ENCODE assay signal across 8 cellular contexts in the genomic region with DNA sequence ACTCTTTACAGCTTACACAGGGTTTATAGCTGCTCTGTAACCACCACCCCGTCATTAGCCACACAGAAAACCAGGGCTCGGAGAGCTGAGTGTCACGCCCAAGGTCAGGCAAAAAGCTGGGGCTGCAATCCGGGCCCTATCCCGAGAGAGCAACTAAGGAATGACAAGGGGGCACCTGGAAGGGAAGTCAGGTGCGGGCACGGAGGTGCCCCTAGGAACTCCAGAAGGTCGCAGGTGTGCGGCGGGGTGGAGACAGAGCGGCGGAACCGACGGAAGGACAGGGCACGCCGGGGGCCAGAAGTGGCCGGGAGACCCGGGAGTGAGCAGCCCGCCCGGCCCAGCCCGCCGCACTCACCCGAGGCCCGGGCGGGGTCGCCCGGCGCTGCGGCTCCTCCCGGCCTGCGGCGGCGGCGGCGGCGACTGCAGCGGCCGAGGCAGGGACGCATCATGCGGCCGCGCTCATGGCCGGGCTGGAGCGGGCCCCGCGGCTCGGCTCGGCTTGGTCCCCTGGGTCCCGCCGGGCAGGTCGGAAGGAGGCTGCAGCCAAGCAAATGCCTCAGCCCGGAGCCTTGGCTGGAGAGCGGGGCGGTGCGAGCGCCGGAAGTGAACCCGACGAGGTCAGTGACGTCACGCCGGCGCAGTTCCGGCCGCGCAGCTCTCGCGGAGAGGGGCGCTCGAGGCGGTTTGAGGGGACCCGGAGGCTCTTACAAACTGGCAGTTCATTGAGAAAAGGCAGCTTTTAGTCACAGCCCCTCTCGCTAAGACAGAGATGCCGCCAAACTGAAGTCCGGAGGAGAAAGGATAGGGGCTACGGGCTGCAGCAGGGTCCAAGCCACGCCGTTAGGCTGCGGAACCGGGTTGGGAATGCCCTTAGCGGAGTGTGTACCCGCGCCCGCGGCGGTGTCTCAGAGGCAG. TPM values are rescaled to one million over a fixed set of nuclear protein-coding genes. Genes with fewer than 3 reads are reported as not detected.
DNase-seq lines count a peak whose midpoint lies in the region; ATAC-seq and TF ChIP-seq lines count a peak whose summit lies in the region.

A gene with protein sequence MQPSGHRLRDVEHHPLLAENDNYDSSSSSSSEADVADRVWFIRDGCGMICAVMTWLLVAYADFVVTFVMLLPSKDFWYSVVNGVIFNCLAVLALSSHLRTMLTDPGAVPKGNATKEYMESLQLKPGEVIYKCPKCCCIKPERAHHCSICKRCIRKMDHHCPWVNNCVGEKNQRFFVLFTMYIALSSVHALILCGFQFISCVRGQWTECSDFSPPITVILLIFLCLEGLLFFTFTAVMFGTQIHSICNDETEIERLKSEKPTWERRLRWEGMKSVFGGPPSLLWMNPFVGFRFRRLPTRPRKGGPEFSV (minus strand): TSS at position 605 of the 915 bp plus-strand sequence. CDS start 20,917 bp downstream, outside the sequence.

- intact Hi-C loops in colonic mucosa (cut with DNase I) = no loop called here

- no peaks in the 10 kb centered on the region for H3K9me3 ChIP-seq in colonic mucosa

- H3K27me3 ChIP-seq in colonic mucosa = no peaks in the 10 kb centered on the region

- peak within 1 kb of the TSS; percentile 86 to 94 for H3K9ac ChIP-seq in colonic mucosa (ENCODE audit: low read depth in 2 of 2, low read length in 2 of 2)

- ATAC-seq in GM18907 (IDR thresholded peaks at IDR 0.05; ENCODE audit: unreplicated experiment) (peak; percentile 90), HG03139 (IDR thresholded peaks at IDR 0.05; ENCODE audit: unreplicated experiment) (peak; percentile 88)

- TF ChIP-seq CTCF in AG09319 (IDR thresholded peaks at IDR 0.05; ENCODE audit: low read depth, low read length) (no peak; the same call in 1 of the 2 replicates), colonic mucosa (IDR thresholded peaks at IDR 0.05) (no peak)

- H3K4me1 ChIP-seq in colonic mucosa = peaks cover 7% of the 10 kb centered on the region

- H3K27ac ChIP-seq in colonic mucosa = peak within 1 kb of the TSS; percentile 86

- DNase-seq in AG09319 (ENCODE audit: extremely low read depth, low read depth) (peak; percentile 56), NCI-H510A treated with DMSO at 0.1 percent for 48 hours (lab: John Stamatoyannopoulos, UW) (peak; percentile 55), colonic mucosa (peak; percentile 90), left kidney (ENCODE audit: low read depth, low spot score) (peak; percentile 95)
- DNase-seq in activated CD4-positive, alpha-beta T cell treated with anti-CD3 and anti-CD28 coated beads for 48 hours = peak; percentile 90
- DNase-seq in stimulated activated CD4-positive, alpha-beta T cell treated with anti-CD3 and anti-CD28 coated beads, Interleukin-2, amount 100 ng/mL, for 24 hours = peak; percentile 85 to 89

- peak within 1 kb of the TSS; percentile 78 for H3K4me3 ChIP-seq in colonic mucosa

- H3K36me3 ChIP-seq in colonic mucosa = no peaks in the 10 kb centered on the region

RNA-seq across cellular contexts. Expression of the gene that starts here (rescaled TPM):
- total RNA-seq in colonic mucosa = 10 to 100 TPM; 55.1 to 67.8 TPM

Comparison
In these comparisons a context has a peak if more than half of its experiments do, and no peak if none do; other contexts are left out.
1. Peak in every context shown above with its lines: DNase-seq, ATAC-seq, H3K4me3 ChIP-seq and H3K27ac ChIP-seq.